ENCODE assay signal across 10 cellular contexts in genomic region chr17:4951486-4951885, GRCh38. TPM values are rescaled to one million over a fixed set of nuclear protein-coding genes. Genes with fewer than 3 reads are reported as not detected.
DNase-seq lines count a peak whose midpoint lies in the region; ATAC-seq, FAIRE-seq and TF ChIP-seq lines count a peak whose summit lies in the region.
"Had no signal": no experiment of that assay in that cellular context is flagged by ENCODE, and none has a peak within 500 bp of the region (broad histone marks: within the 10 kb centered on the region; RNA-seq: fewer than 3 reads in every experiment).

No MANE protein-coding gene starts in this region.

- no peaks in the 10 kb centered on the region for H3K9me3 Mint-ChIP-seq in effector memory CD8-positive, alpha-beta T cell

- H2AFZ ChIP-seq in osteoblast (ENCODE audit: low read length) (no peak overlapping the region), GM23248 (no peak overlapping the region)

- WGBS in GM23248 (ENCODE audit: low coverage in 1 of 2, low lambda C conversion rate in 2 of 2, missing lambda C conversion rate in 2 of 2), 2 experiments, result 94 to 100% methylated on average over 3 of the region's 3 CpGs

- peaks cover 22 to 26% of the 10 kb centered on the region in 2 donors for H3K4me1 Mint-ChIP-seq in effector memory CD8-positive, alpha-beta T cell (ENCODE audit: low read depth in 2 of 2)

- DNase-seq in NCI-H82 (lab: John Stamatoyannopoulos, UW), result peak; percentile 70
- no peak for DNase-seq in NCI-H82 treated with DMSO at 0.1 percent for 48 hours (lab: John Stamatoyannopoulos, UW; ENCODE audit: unreplicated experiment)
- no peak for DNase-seq in NT2/D1 (ENCODE audit: low read depth, low spot score)
- no peak for DNase-seq in effector memory CD8-positive, alpha-beta T cell
- DNase-seq in osteoblast (ENCODE audit: insufficient read length, low spot score, missing footprints), result peak; percentile 43
- no peak for DNase-seq in stimulated activated naive CD4-positive, alpha-beta T cell treated with Interleukin-2 at 50 U/mL for 16 hours (lab: John Stamatoyannopoulos, UW)
- no peak for DNase-seq in GM23248
- no peak for DNase-seq in GM12892 (ENCODE audit: insufficient read length)
- DNase-seq: NCI-H187 treated with DMSO at 0.1 percent for 48 hours had no signal

- TF ChIP-seq CTCF in osteoblast (IDR thresholded peaks at IDR 0.05; ENCODE audit: extremely low read depth, low read depth, low read length), result no peak

- H3K4me1 ChIP-seq in NT2/D1 (ENCODE audit: insufficient read depth, insufficient read length) (peaks cover 5% of the 10 kb centered on the region), osteoblast (ENCODE audit: insufficient read depth, low read length) (peaks cover 34% of the 10 kb centered on the region), GM23248 (ENCODE audit: insufficient read depth) (peaks cover 13% of the 10 kb centered on the region)

- peaks cover 18% of the 10 kb centered on the region for H3K79me2 ChIP-seq in osteoblast (ENCODE audit: insufficient read depth, low read length)
- peaks cover 18% of the 10 kb centered on the region for H3K79me2 ChIP-seq in GM23248 (ENCODE audit: insufficient read depth)

- H3K36me3 Mint-ChIP-seq in effector memory CD8-positive, alpha-beta T cell (ENCODE audit: insufficient read depth), result peaks cover 33% of the 10 kb centered on the region

- ATAC-seq in effector memory CD8-positive, alpha-beta T cell (replicated peaks), result no peak

- H3K9ac ChIP-seq in NT2/D1 (ENCODE audit: insufficient read length, low read depth) (peak overlapping the region; percentile 93), GM23248 (no peak overlapping the region)

- FAIRE-seq in GM12892 (lab: Jason Lieb, UNC), result no peak
- FAIRE-seq: A204.1 had no signal

- H3K4me3 Mint-ChIP-seq in effector memory CD8-positive, alpha-beta T cell, result peak overlapping the region; percentile 12 to 94

- TF ChIP-seq POLR2A in GM12892 (IDR thresholded peaks at IDR 0.05; ENCODE audit: low read depth, low read length), result no peak

- H3K27ac Mint-ChIP-seq in effector memory CD8-positive, alpha-beta T cell, result peak overlapping the region; percentile 91 to 94

- no peaks in the 10 kb centered on the region for H3K27me3 ChIP-seq in NT2/D1 (ENCODE audit: insufficient read depth, insufficient read length)
- H3K27me3 ChIP-seq in osteoblast (ENCODE audit: insufficient read depth, low read length), result no peaks in the 10 kb centered on the region
- H3K27me3 ChIP-seq in GM23248 (replicated peaks; ENCODE audit: insufficient read depth), result no peaks in the 10 kb centered on the region

- peaks cover 31% of the 10 kb centered on the region for H3K36me3 ChIP-seq in NT2/D1 (ENCODE audit: insufficient read depth, insufficient read length, low read length)
- peaks cover 5% of the 10 kb centered on the region for H3K36me3 ChIP-seq in osteoblast (ENCODE audit: insufficient read depth, low read length)
- peaks cover 4% of the 10 kb centered on the region; the same call in 1 of the 2 replicates for H3K36me3 ChIP-seq in GM23248 (ENCODE audit: low read depth)

- in situ Hi-C loops in GM23248 (cut with MboI), result no loop called here

- H3K4me3 ChIP-seq in NT2/D1 (ENCODE audit: insufficient read length, low read depth), result peak overlapping the region; percentile 70
- no peak overlapping the region for H3K4me3 ChIP-seq in osteoblast (ENCODE audit: insufficient read depth, low read length)
- H3K4me3 ChIP-seq in GM23248, result no peak overlapping the region

- H3K4me2 ChIP-seq in osteoblast (ENCODE audit: insufficient read depth, low read length) (no peak overlapping the region), GM23248 (ENCODE audit: unreplicated experiment) (no peak overlapping the region)

- peaks cover 21% of the 10 kb centered on the region for H3F3A ChIP-seq in GM23248 (ENCODE audit: insufficient read depth)

- H3K9me2 ChIP-seq in GM23248 (ENCODE audit: insufficient read depth), result no peaks in the 10 kb centered on the region

- H4K20me1 ChIP-seq in osteoblast (ENCODE audit: insufficient read depth, low read length), result peaks cover 14% of the 10 kb centered on the region
- no peaks in the 10 kb centered on the region; the same call in 1 of the 2 replicates for H4K20me1 ChIP-seq in GM23248 (ENCODE audit: insufficient read depth)

- H3K27ac ChIP-seq in osteoblast (ENCODE audit: low read depth, low read length) (no peak overlapping the region), GM23248 (no peak overlapping the region)

- H3K9me3 ChIP-seq in NT2/D1 (ENCODE audit: insufficient read depth, low read length), result no peaks in the 10 kb centered on the region
- no peaks in the 10 kb centered on the region for H3K9me3 ChIP-seq in osteoblast (ENCODE audit: low read depth, low read length)
- H3K9me3 ChIP-seq in GM23248 (ENCODE audit: low read depth), result no peaks in the 10 kb centered on the region

- H3K27me3 Mint-ChIP-seq in effector memory CD8-positive, alpha-beta T cell, result no peaks in the 10 kb centered on the region

RNA-seq across cellular contexts. Expression of gene ENO3, which starts 0.6 kb away (rescaled TPM):
- 2.9 TPM in 2 replicates for total RNA-seq in osteoblast
- total RNA-seq in GM23248 (2014; rRNA removed; shearing (Covaris generic)), result 0.38 and 1.2 TPM in 2 replicates
- polyA plus RNA-seq in GM23248 (2016; fragmentation: Nextera tagmentation; extraction: Ambion mirVana), result 3.2 and 4.1 TPM in 2 replicates
- polyA plus RNA-seq in GM12892 (2012; ENCODE audit: missing spikeins), result 30.2 TPM

RNA-seq across cellular contexts. Expression of gene PFN1, which starts 3.2 kb away (rescaled TPM):
- 347 and 425 TPM in 2 replicates for total RNA-seq in osteoblast
- 621 and 886 TPM in 2 replicates for total RNA-seq in GM23248 (2014; rRNA removed; shearing (Covaris generic))
- 2,247 and 2,282 TPM in 2 replicates for polyA plus RNA-seq in GM23248 (2016; fragmentation: Nextera tagmentation; extraction: Ambion mirVana)
- polyA plus RNA-seq in GM12892 (2012; ENCODE audit: missing spikeins), result 1,802 TPM

RNA-seq across cellular contexts. Expression of gene RNF167, which starts 11.4 kb away (rescaled TPM):
- 25.3 and 26.5 TPM in 2 replicates for total RNA-seq in osteoblast
- 19.8 and 31.7 TPM in 2 replicates for total RNA-seq in GM23248 (2014; rRNA removed; shearing (Covaris generic))
- 34.2 and 36.6 TPM in 2 replicates for polyA plus RNA-seq in GM23248 (2016; fragmentation: Nextera tagmentation; extraction: Ambion mirVana)
- polyA plus RNA-seq in GM12892 (2012; ENCODE audit: missing spikeins), result 108 TPM

RNA-seq across cellular contexts. Expression of gene SLC25A11, which starts 11.6 kb away (rescaled TPM):
- 43.6 and 47.4 TPM in 2 replicates for total RNA-seq in osteoblast
- 68.5 and 131 TPM in 2 replicates for total RNA-seq in GM23248 (2014; rRNA removed; shearing (Covaris generic))
- 71.4 and 73.2 TPM in 2 replicates for polyA plus RNA-seq in GM23248 (2016; fragmentation: Nextera tagmentation; extraction: Ambion mirVana)
- polyA plus RNA-seq in GM12892 (2012; ENCODE audit: missing spikeins), result 61.3 TPM

RNA-seq across cellular contexts. Expression of gene SPAG7, which starts 16.1 kb away (rescaled TPM):
- 34.0 and 39.8 TPM in 2 replicates for total RNA-seq in osteoblast
- total RNA-seq in GM23248 (2014; rRNA removed; shearing (Covaris generic)), result 39.1 and 43.1 TPM in 2 replicates
- polyA plus RNA-seq in GM23248 (2016; fragmentation: Nextera tagmentation; extraction: Ambion mirVana), result 97.7 and 107 TPM in 2 replicates
- 82.1 TPM for polyA plus RNA-seq in GM12892 (2012; ENCODE audit: missing spikeins)

Comparison
In these comparisons a context has a peak if more than half of its experiments do, and no peak if none do; other contexts are left out.
1. DNase-seq: peak in NCI-H82 (single experiment) and osteoblast (single experiment); none in NCI-H82 treated with DMSO at 0.1 percent for 48 hours (single experiment), NT2/D1 (single experiment), effector memory CD8-positive, alpha-beta T cell (0 of 3), stimulated activated naive CD4-positive, alpha-beta T cell treated with Interleukin-2 at 50 U/mL for 16 hours (single experiment), GM23248 (single experiment) and GM12892 (single experiment).